Comparison of ENCODE assay signal across 21 cellular contexts in genomic region chr2:148917431-148917830, GRCh38. TPM values are rescaled to one million over a fixed set of nuclear protein-coding genes. Genes with fewer than 3 reads are reported as not detected.
DNase-seq lines count a peak whose midpoint lies in the region; ATAC-seq, FAIRE-seq and TF ChIP-seq lines count a peak whose summit lies in the region.
"Had no signal": no experiment of that assay in that cellular context is flagged by ENCODE, and none has a peak within 500 bp of the region (broad histone marks: within the 10 kb centered on the region; RNA-seq: fewer than 3 reads in every experiment).

No MANE protein-coding gene starts in this region.

- H3K27ac ChIP-seq in PC-3 (ENCODE audit: low read length), result no peak overlapping the region
- H3K27ac ChIP-seq: 22Rv1, spleen, tibial artery had no signal

- H3K4me1 ChIP-seq in PC-3 (ENCODE audit: insufficient read depth, low read length), result no peaks in the 10 kb centered on the region
- H3K4me1 ChIP-seq: spleen, tibial artery had no signal

- H3K27me3 Mint-ChIP-seq in T-helper 2 cell treated with Interferon-gamma antibody and Interleukin-4, amounts not matched to agents 5 μg/mL and 100 μg/mL, for 36 hours (ENCODE audit: low read depth), result no peaks in the 10 kb centered on the region

- peaks cover 5% of the 10 kb centered on the region for H3K4me1 Mint-ChIP-seq in T-helper 2 cell treated with Interferon-gamma antibody and Interleukin-4, amounts not matched to agents 5 μg/mL and 100 μg/mL, for 36 hours (ENCODE audit: low read depth)
- H3K4me1 Mint-ChIP-seq: B cell; central memory CD8-positive, alpha-beta T cell had no signal

- no peaks in the 10 kb centered on the region for H3F3A ChIP-seq in PC-3 (ENCODE audit: low read length, unreplicated experiment)

- BruUV-seq in PC-3 (replicated peaks; lab: Mats Ljungman, UMichigan), result no TSS peak

- H3K9me3 Mint-ChIP-seq in T-helper 2 cell treated with Interferon-gamma antibody and Interleukin-4, amounts not matched to agents 5 μg/mL and 100 μg/mL, for 36 hours, result peaks cover 10% of the 10 kb centered on the region

- FAIRE-seq in D721Med (lab: Jason Lieb, UNC), result no peak
- FAIRE-seq: G401.6 had no signal

- intact Hi-C loops in PC-3 (cut with micrococcal nuclease), result no loop called here

- H3K9ac ChIP-seq in PC-3 (ENCODE audit: low read length), result no peak overlapping the region

- H3K36me3 ChIP-seq in PC-3 (ENCODE audit: low read depth, low read length), result no peaks in the 10 kb centered on the region
- H3K36me3 ChIP-seq: spleen, tibial artery had no signal

- no peaks in the 10 kb centered on the region for H4K20me1 ChIP-seq in PC-3 (ENCODE audit: low read length)

- ATAC-seq in GM18511 (IDR thresholded peaks at IDR 0.05; ENCODE audit: unreplicated experiment), result peak; percentile 84
- ATAC-seq in HG02642 (IDR thresholded peaks at IDR 0.05; ENCODE audit: poor library complexity, unreplicated experiment), result peak; percentile 76
- ATAC-seq in HG03460 (IDR thresholded peaks at IDR 0.05; ENCODE audit: unreplicated experiment), result peak; percentile 71
- no peak for ATAC-seq in PC-3

- DNase-seq in T-helper 2 cell treated with Interferon-gamma antibody and Interleukin-4, amounts not matched to agents 5 μg/mL and 100 μg/mL, for 36 hours (ENCODE audit: low spot score), result peak; percentile 29
- DNase-seq in T-helper 2 cell (no peak), PC-3 (no peak), D721Med (ENCODE audit: insufficient read length, low spot score) (no peak), NCI-H510A treated with DMSO at 0.1 percent for 48 hours (lab: John Stamatoyannopoulos, UW) (no peak)
- DNase-seq: activated effector memory CD4-positive, alpha-beta T cell treated with anti-CD3 and anti-CD28 coated beads, Interleukin-2, amount 50 U/mL, for 16 hours; anterior cingulate cortex; KG1; NCI-H1930; NCI-H446 treated with DMSO at 0.1 percent for 48 hours; RPMI8226; spleen; SW 1271; tibial artery had no signal

- H3K4me3 ChIP-seq in PC-3 (ENCODE audit: low read length), result no peak overlapping the region
- H3K4me3 ChIP-seq: spleen, tibial artery had no signal

- peaks cover 7% of the 10 kb centered on the region for H3K36me3 Mint-ChIP-seq in T-helper 2 cell treated with Interferon-gamma antibody and Interleukin-4, amounts not matched to agents 5 μg/mL and 100 μg/mL, for 36 hours (ENCODE audit: low read depth)

- H3K27ac Mint-ChIP-seq in T-helper 2 cell treated with Interferon-gamma antibody and Interleukin-4, amounts not matched to agents 5 μg/mL and 100 μg/mL, for 36 hours, result no peak overlapping the region
- H3K27ac Mint-ChIP-seq: B cell had no signal

- no peaks in the 10 kb centered on the region for H3K9me2 ChIP-seq in PC-3 (replicated peaks; ENCODE audit: low read length)

- no peak for TF ChIP-seq CTCF in PC-3 (conservative IDR thresholded peaks at IDR 0.05; ENCODE audit: low read depth, low read length)
- TF ChIP-seq CTCF in D721Med (IDR thresholded peaks at IDR 0.05; ENCODE audit: insufficient read depth, missing control alignments), result no peak

- H2AFZ ChIP-seq in PC-3 (ENCODE audit: low read length), result no peak overlapping the region

- no peak overlapping the region for H3K4me3 Mint-ChIP-seq in T-helper 2 cell treated with Interferon-gamma antibody and Interleukin-4, amounts not matched to agents 5 μg/mL and 100 μg/mL, for 36 hours
- H3K4me3 Mint-ChIP-seq: B cell; central memory CD8-positive, alpha-beta T cell had no signal

- H3K79me2 ChIP-seq in PC-3 (ENCODE audit: low read length), result no peaks in the 10 kb centered on the region

- CTCF ChIA-PET in PC-3 (lab: Charles Lee), result no interaction called here

- POLR2A ChIA-PET in PC-3 (lab: Charles Lee; ENCODE audit: unreplicated experiment), result no interaction called here

- H3K27me3 ChIP-seq in PC-3 (ENCODE audit: low read length), result 0 out of 2 replicates have a peak, but pooled peaks cover 5% of the 10 kb centered on the region
- H3K27me3 ChIP-seq: spleen, tibial artery had no signal

- no peaks in the 10 kb centered on the region for H3K9me3 ChIP-seq in PC-3 (ENCODE audit: low read length)

- no peak overlapping the region for H3K4me2 ChIP-seq in PC-3 (ENCODE audit: low read length)

RNA-seq across cellular contexts. Expression of gene KIF5C, which starts 42.4 kb away (rescaled TPM):
- total RNA-seq in PC-3 (2014; rRNA removed), result 4.0 and 7.3 TPM in 2 replicates
